ENCODE assay signal across 18 cellular contexts in genomic region chr2:160033732-160034392, GRCh38. TPM values are rescaled to one million over a fixed set of nuclear protein-coding genes. Genes with fewer than 3 reads are reported as not detected.
DNase-seq lines count a peak whose midpoint lies in the region; ATAC-seq, FAIRE-seq and TF ChIP-seq lines count a peak whose summit lies in the region.
"Had no signal": no experiment of that assay in that cellular context is flagged by ENCODE, and none has a peak within 500 bp of the region (broad histone marks: within the 10 kb centered on the region; RNA-seq: fewer than 3 reads in every experiment).

No MANE protein-coding gene starts in this region.

- TF ChIP-seq CTCF in RWPE1 (conservative IDR thresholded peaks at IDR 0.05; ENCODE audit: low read depth) = no peak
- TF ChIP-seq CTCF in fibroblast of mammary gland (conservative IDR thresholded peaks at IDR 0.05; ENCODE audit: control insufficient read depth, insufficient read depth, low read depth, low read length) = no peak
- no peak for TF ChIP-seq CTCF in HepG2 (CRISPR knock-in tag; IDR thresholded peaks at IDR 0.05)

- TF ChIP-seq EP300 in HepG2 (IDR thresholded peaks at IDR 0.05; ENCODE audit: low read depth in 2 of 2, low read length in 2 of 2) (no peak), HepG2 (CRISPR knock-in tag; IDR thresholded peaks at IDR 0.05; ENCODE audit: borderline replicate concordance) (no peak)

- no peak for TF ChIP-seq POLR2A in HepG2 (IDR thresholded peaks at IDR 0.05; ENCODE audit: insufficient read depth in 1 of 2, low read depth in 2 of 2, low read length in 2 of 2)

- CTCF ChIA-PET in RWPE1 (lab: Yijun Ruan, JAX) (no interaction called here), HepG2 (lab: Yijun Ruan, JAX; ENCODE audit: low intra/inter-chr PET ratio, low total read pairs) (no interaction called here)

- no TSS peak for BruUV-seq in HepG2 (replicated peaks; lab: Mats Ljungman, UMichigan)

- DNase-seq in EH (ENCODE audit: low read depth) (peak; percentile 76), RWPE1 (ENCODE audit: low spot score) (peak; percentile 11), fibroblast of mammary gland (ENCODE audit: low read depth) (peak; percentile 87), middle frontal gyrus (ENCODE audit: extremely low spot score, low spot score) (no peak), COR-L47 (lab: John Stamatoyannopoulos, UW) (no peak), HepG2 (ENCODE audit: low spot score) (no peak)
- DNase-seq: activated B cell treated with CpG ODN at 0.5 μM for 24 hours; activated naive CD4-positive, alpha-beta T cell treated with anti-CD3 and anti-CD28 coated beads, Interleukin-2, amount 10 ng/mL, durations not matched to agents 7 days and 5 days; immature natural killer cell; NCI-H1417; NCI-H510A treated with DMSO at 0.1 percent for 48 hours; pancreas had no signal

- H3K4me2 ChIP-seq in skeletal muscle satellite cell (ENCODE audit: low read length) (peak overlapping the region; percentile 56), HepG2 (ENCODE audit: low read depth, low read length) (no peak overlapping the region)

- intact Hi-C loops in HepG2 (cut with micrococcal nuclease; ENCODE audit: unreplicated experiment) = no loop called here

- no peak overlapping the region for H3K9ac ChIP-seq in skeletal muscle satellite cell (ENCODE audit: low read depth, low read length)
- H3K9ac ChIP-seq in HepG2 (ENCODE audit: insufficient read depth, low read depth, low read length) = no peak overlapping the region

- no peaks in the 10 kb centered on the region for H4K20me1 ChIP-seq in HepG2 (ENCODE audit: insufficient read depth, low read length)

- H3K79me2 ChIP-seq in HepG2 (ENCODE audit: insufficient read depth, low read length) = no peaks in the 10 kb centered on the region

- H3K36me3 ChIP-seq in skeletal muscle satellite cell (ENCODE audit: insufficient read depth, low read length) (peaks cover 7% of the 10 kb centered on the region), HepG2 (replicated peaks in 1 of 2; ENCODE audit: control insufficient read depth in 1 of 2, insufficient read depth in 2 of 2, low read length in 2 of 2) (no peaks in the 10 kb centered on the region)
- H3K36me3 ChIP-seq: pancreas had no signal

- POLR2A ChIA-PET in RWPE1 (lab: Yijun Ruan, JAX; ENCODE audit: low non-redundant PET) (no interaction called here), HepG2 (lab: Yijun Ruan, JAX) (no interaction called here)

- no peak overlapping the region for H3K4me3 ChIP-seq in fibroblast of mammary gland (ENCODE audit: control insufficient read depth, low read depth, low read length)
- H3K4me3 ChIP-seq in skeletal muscle satellite cell (ENCODE audit: low read length) = no peak overlapping the region
- H3K4me3 ChIP-seq in HepG2 (replicated peaks in 1 of 3; ENCODE audit: insufficient read depth in 1 of 3, low read depth in 2 of 3, low read length in 3 of 3) = no peak overlapping the region
- H3K4me3 ChIP-seq: pancreas, thoracic aorta had no signal

- H3K27me3 ChIP-seq in skeletal muscle satellite cell (ENCODE audit: control insufficient read depth, insufficient read depth, low read length) (peaks cover 9% of the 10 kb centered on the region), HepG2 (ENCODE audit: control insufficient read depth in 1 of 2, insufficient read depth in 2 of 2, low read length in 2 of 2) (peaks cover 0 to 9% of the 10 kb centered on the region in 2 experiments; a peak in 1 of 5 replicates)
- H3K27me3 ChIP-seq: pancreas had no signal

- WGBS in HepG2 (ENCODE audit: low lambda C conversion rate) = 53% methylated on average over 2 of the region's 2 CpGs

- in situ Hi-C loops in HepG2 (cut with HindIII; ENCODE audit: extremely low pct_ligation_motif_present, low pct_unique_long_range_greater_than_20kb) = no loop called here

- H2AFZ ChIP-seq in HepG2 (ENCODE audit: low read length) = no peak overlapping the region

- ATAC-seq in GM18519 (IDR thresholded peaks at IDR 0.05; ENCODE audit: low FRiP score, unreplicated experiment) (no peak), HepG2 (no peak)
- ATAC-seq: pancreas had no signal

- no peak for FAIRE-seq in HepG2 (lab: Jason Lieb, UNC)
- FAIRE-seq: frontal cortex, pancreas, RCC 7860 had no signal

- H3K4me1 ChIP-seq in skeletal muscle satellite cell (ENCODE audit: control insufficient read depth, insufficient read depth, low read length) (peaks cover 18% of the 10 kb centered on the region), HepG2 (ENCODE audit: insufficient read depth, low read length) (no peaks in the 10 kb centered on the region)
- H3K4me1 ChIP-seq: pancreas had no signal

- H3K9me3 ChIP-seq in skeletal muscle satellite cell (replicated peaks; ENCODE audit: low read length) (no peaks in the 10 kb centered on the region), HepG2 (ENCODE audit: low read length) (no peaks in the 10 kb centered on the region)
- H3K9me3 ChIP-seq: pancreas, thoracic aorta had no signal

- H3K27ac ChIP-seq in RWPE1 = no peak overlapping the region
- H3K27ac ChIP-seq in HepG2 (ENCODE audit: extremely low read length, insufficient read depth, low read length) = no peak overlapping the region
- H3K27ac ChIP-seq: C4-2B, pancreas had no signal

- TF ChIP-seq RAD21 in HepG2 (CRISPR knock-in tag; IDR thresholded peaks at IDR 0.05) = no peak

TF ChIP-seq in HepG2, 621 proteins besides CTCF, POLR2A, EP300 and RAD21:
- TF ChIP-seq ZFP82 (CRISPR knock-in tag; IDR thresholded peaks at IDR 0.05; ENCODE audit: borderline replicate concordance) (no peak), ZNF839 (CRISPR knock-in tag; IDR thresholded peaks at IDR 0.05; ENCODE audit: borderline replicate concordance) (no peak), ZNF563 (CRISPR knock-in tag; IDR thresholded peaks at IDR 0.05) (no peak), ZNF10 (CRISPR knock-in tag; IDR thresholded peaks at IDR 0.05; ENCODE audit: borderline replicate concordance, low read depth) (no peak), SETDB1 (CRISPR knock-in tag; IDR thresholded peaks at IDR 0.05; ENCODE audit: borderline replicate concordance) (no peak), ZNF781 (CRISPR knock-in tag; IDR thresholded peaks at IDR 0.05; ENCODE audit: borderline replicate concordance, not compliant biosample characterization) (no peak), ZC3H4 (CRISPR knock-in tag; IDR thresholded peaks at IDR 0.05; ENCODE audit: borderline replicate concordance) (no peak), ZNF230 (CRISPR knock-in tag; IDR thresholded peaks at IDR 0.05) (no peak), CHCHD3 (CRISPR knock-in tag; IDR thresholded peaks at IDR 0.05) (no peak), ZNF33A (CRISPR knock-in tag; IDR thresholded peaks at IDR 0.05; ENCODE audit: borderline replicate concordance) (no peak), KDM5A (IDR thresholded peaks at IDR 0.05; ENCODE audit: borderline replicate concordance, low read length) (no peak), ZNF850 (CRISPR knock-in tag; conservative IDR thresholded peaks at IDR 0.05) (no peak), CBFB (CRISPR knock-in tag; IDR thresholded peaks at IDR 0.05) (no peak)

RNA-seq across cellular contexts. Expression of gene PLA2R1, which starts 28.6 kb away (rescaled TPM):
- 2.0 and 2.2 TPM in 2 replicates for total RNA-seq in skeletal muscle satellite cell (2012; rRNA removed)
- not detected in 2 replicates for total RNA-seq in HepG2 (2016; rRNA removed; fragmentation: Illumina TruSeq; extraction: Trizol)
- total RNA-seq in HepG2 (2016; cell fraction: cytosol; rRNA removed; fragmentation: Illumina TruSeq; extraction: Trizol; ENCODE audit: low read depth) = not detected in 2 replicates
- total RNA-seq in HepG2 (2016; cell fraction: insoluble cytoplasmic fraction; rRNA removed; fragmentation: Illumina TruSeq; extraction: Trizol) = not detected in 2 replicates
- total RNA-seq in HepG2 (2016; cell fraction: membrane; rRNA removed; fragmentation: Illumina TruSeq; extraction: Trizol) = not detected in 2 replicates
- total RNA-seq in HepG2 (2016; cell fraction: nucleus; rRNA removed; fragmentation: Illumina TruSeq; extraction: Trizol) = not detected in 2 replicates
- polyA plus RNA-seq in HepG2 (2011; rRNA removed) = not detected in 2 replicates
- not detected in 2 replicates for polyA plus RNA-seq in HepG2 (2011; cell fraction: cytosol; rRNA removed)
- polyA plus RNA-seq in HepG2 (2011; cell fraction: nucleus; rRNA removed) = not detected in 2 replicates
- not detected in 2 replicates for polyA plus RNA-seq in HepG2 (2012)
- polyA plus RNA-seq in HepG2 (2016; cell fraction: cytosol; fragmentation: Illumina TruSeq; extraction: Trizol; ENCODE audit: low read depth) = not detected in 2 replicates
- not detected in 2 replicates for polyA plus RNA-seq in HepG2 (2016; cell fraction: insoluble cytoplasmic fraction; fragmentation: Illumina TruSeq; extraction: Trizol; ENCODE audit: low read depth)
- not detected in 2 replicates for polyA plus RNA-seq in HepG2 (2016; cell fraction: membrane; fragmentation: Illumina TruSeq; extraction: Trizol; ENCODE audit: low read depth)
- not detected in 2 replicates for polyA plus RNA-seq in HepG2 (2016; cell fraction: nucleus; fragmentation: Illumina TruSeq; extraction: Trizol; ENCODE audit: insufficient read depth, low read depth)
- polyA minus RNA-seq in HepG2 (2011; rRNA and poly(A)+ RNA removed; ENCODE audit: low replicate concordance) = 0.09 TPM in 1 of 2 replicates, not detected in the other
- not detected in 2 replicates for polyA minus RNA-seq in HepG2 (2011; cell fraction: cytosol; rRNA and poly(A)+ RNA removed)
- polyA minus RNA-seq in HepG2 (2011; cell fraction: nucleus; rRNA and poly(A)+ RNA removed) = not detected in 2 replicates
- total RNA-seq: activated B cell treated with CpG ODN at 0.5 μM for 24 hours had no signal
- polyA plus RNA-seq: immature natural killer cell had no signal

Comparison
In these comparisons a context has a peak if more than half of its experiments do, and no peak if none do; other contexts are left out.
1. DNase-seq: peak in EH (single experiment), RWPE1 (single experiment) and fibroblast of mammary gland (single experiment); none in middle frontal gyrus (single experiment), COR-L47 (single experiment) and HepG2 (single experiment).